ENCODE assay signal across 25 cellular contexts in genomic region chr10:73922864-73923133, GRCh38. TPM values are rescaled to one million over a fixed set of nuclear protein-coding genes. Genes with fewer than 3 reads are reported as not detected.
"Had no signal": no experiment of that assay in that cellular context is flagged by ENCODE, and none has a peak within 500 bp of the region (broad histone marks: within the 10 kb centered on the region; RNA-seq: fewer than 3 reads in every experiment).

No MANE protein-coding gene starts in this region.

- H3K4me1 ChIP-seq: breast epithelium, prostate gland had no signal

- DNase-seq: activated B cell treated with CpG ODN at 0.5 μM for 24 hours; activated CD4-positive, alpha-beta T cell treated with anti-CD3 and anti-CD28 coated beads for 36 hours; activated CD4-positive, alpha-beta T cell treated with anti-CD3 and anti-CD28 coated beads, Interleukin-2, amount 50 U/mL, for 4 hours; activated CD8-positive, alpha-beta memory T cell treated with anti-CD3 and anti-CD28 coated beads, Interleukin-2, amount 10 ng/mL, durations not matched to agents 7 days and 5 days; activated effector memory CD4-positive, alpha-beta T cell treated with Interleukin-2 at 50 U/mL for 16 hours; activated naive CD4-positive, alpha-beta T cell treated with anti-CD3 and anti-CD28 coated beads, Interleukin-2, amount 50 U/mL, for 16 hours; activated T-cell treated with anti-CD3 and anti-CD28 coated beads for 4 hours; effector memory CD4-positive, alpha-beta T cell; gastrocnemius medialis; head of caudate nucleus; islet precursor cell; left cardiac atrium; mucosa of descending colon; ovary; stimulated activated CD4-positive, alpha-beta T cell treated with anti-CD3 and anti-CD28 coated beads, Interleukin-4, amount 100 ng/mL, for 24 hours; stimulated activated naive CD8-positive, alpha-beta T cell treated with anti-CD3 and anti-CD28 coated beads, Interleukin-15, Interleukin-2, amounts not matched to agents 100 U/mL and 50 U/mL, for 24 hours; T-helper 1 cell; T1000; upper lobe of left lung had no signal

- H3K27me3 Mint-ChIP-seq: activated B cell treated with CpG ODN at 0.5 μM for 24 hours, memory B cell had no signal

- H3K27ac Mint-ChIP-seq: activated B cell treated with CpG ODN at 0.5 μM for 24 hours; activated CD4-positive, alpha-beta T cell treated with anti-CD3 and anti-CD28 coated beads for 36 hours; memory B cell had no signal

- H3K4me3 Mint-ChIP-seq: activated B cell treated with CpG ODN at 0.5 μM for 24 hours; activated CD4-positive, alpha-beta T cell treated with anti-CD3 and anti-CD28 coated beads for 36 hours; memory B cell had no signal

- H3K27ac ChIP-seq: breast epithelium, gastrocnemius medialis, ovary, prostate gland, upper lobe of left lung had no signal

- H3K9me3 Mint-ChIP-seq: activated B cell treated with CpG ODN at 0.5 μM for 24 hours; central memory CD8-positive, alpha-beta T cell; memory B cell had no signal

- H3K36me3 ChIP-seq: breast epithelium, gastrocnemius medialis, ovary, prostate gland, upper lobe of left lung had no signal

- H3K27me3 ChIP-seq: breast epithelium, gastrocnemius medialis, ovary, upper lobe of left lung had no signal

- H3K4me3 ChIP-seq: breast epithelium, gastrocnemius medialis, mucosa of descending colon, ovary, prostate gland, upper lobe of left lung had no signal

- FAIRE-seq: colon, endothelial cell of umbilical vein had no signal

- H3K36me3 Mint-ChIP-seq: memory B cell had no signal

- H3K9me3 ChIP-seq: breast epithelium, mucosa of descending colon, ovary, prostate gland had no signal

RNA-seq across cellular contexts. Expression of gene PLAU, which starts 11.9 kb away (rescaled TPM):
- total RNA-seq: activated B cell treated with CpG ODN at 0.5 μM for 24 hours had no signal
